Comparison of ENCODE assay signal across 1 cellular context in genomic region chr16:28554634-28555423, GRCh38.
TF ChIP-seq lines count a peak whose summit lies in the region.

No MANE protein-coding gene starts in this region.

TF ChIP-seq in HepG2, 621 proteins besides CTCF, POLR2A, EP300 and RAD21:
- no peak for TF ChIP-seq MTF2 (CRISPR knock-in tag; IDR thresholded peaks at IDR 0.05; ENCODE audit: borderline replicate concordance)
- TF ChIP-seq ZNF891 (CRISPR knock-in tag; IDR thresholded peaks at IDR 0.05), result no peak
- 0 out of 2 replicates have a peak, but pooled peaks have one; percentile 2 for TF ChIP-seq GLI4 (CRISPR knock-in tag; IDR thresholded peaks at IDR 0.05; ENCODE audit: borderline replicate concordance)
- TF ChIP-seq, protein P1, sequence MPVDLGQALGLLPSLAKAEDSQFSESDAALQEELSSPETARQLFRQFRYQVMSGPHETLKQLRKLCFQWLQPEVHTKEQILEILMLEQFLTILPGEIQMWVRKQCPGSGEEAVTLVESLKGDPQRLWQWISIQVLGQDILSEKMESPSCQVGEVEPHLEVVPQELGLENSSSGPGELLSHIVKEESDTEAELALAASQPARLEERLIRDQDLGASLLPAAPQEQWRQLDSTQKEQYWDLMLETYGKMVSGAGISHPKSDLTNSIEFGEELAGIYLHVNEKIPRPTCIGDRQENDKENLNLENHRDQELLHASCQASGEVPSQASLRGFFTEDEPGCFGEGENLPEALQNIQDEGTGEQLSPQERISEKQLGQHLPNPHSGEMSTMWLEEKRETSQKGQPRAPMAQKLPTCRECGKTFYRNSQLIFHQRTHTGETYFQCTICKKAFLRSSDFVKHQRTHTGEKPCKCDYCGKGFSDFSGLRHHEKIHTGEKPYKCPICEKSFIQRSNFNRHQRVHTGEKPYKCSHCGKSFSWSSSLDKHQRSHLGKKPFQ (CRISPR knock-in tag; IDR thresholded peaks at IDR 0.05; ENCODE audit: insufficient replicate concordance), result peak; percentile 57
- TF ChIP-seq, protein P2, sequence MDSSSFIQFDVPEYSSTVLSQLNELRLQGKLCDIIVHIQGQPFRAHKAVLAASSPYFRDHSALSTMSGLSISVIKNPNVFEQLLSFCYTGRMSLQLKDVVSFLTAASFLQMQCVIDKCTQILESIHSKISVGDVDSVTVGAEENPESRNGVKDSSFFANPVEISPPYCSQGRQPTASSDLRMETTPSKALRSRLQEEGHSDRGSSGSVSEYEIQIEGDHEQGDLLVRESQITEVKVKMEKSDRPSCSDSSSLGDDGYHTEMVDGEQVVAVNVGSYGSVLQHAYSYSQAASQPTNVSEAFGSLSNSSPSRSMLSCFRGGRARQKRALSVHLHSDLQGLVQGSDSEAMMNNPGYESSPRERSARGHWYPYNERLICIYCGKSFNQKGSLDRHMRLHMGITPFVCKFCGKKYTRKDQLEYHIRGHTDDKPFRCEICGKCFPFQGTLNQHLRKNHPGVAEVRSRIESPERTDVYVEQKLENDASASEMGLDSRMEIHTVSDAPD (CRISPR knock-in tag; IDR thresholded peaks at IDR 0.05), result 0 out of 2 replicates have a peak, but pooled peaks have one; percentile 22
- no peak for TF ChIP-seq MAFF (IDR thresholded peaks at IDR 0.05; ENCODE audit: low read depth, low read length)
- no peak for TF ChIP-seq IRF2 (CRISPR knock-in tag; IDR thresholded peaks at IDR 0.05)
- 0 out of 2 replicates have a peak, but pooled peaks have one; percentile 1 for TF ChIP-seq ZFP90 (CRISPR knock-in tag; IDR thresholded peaks at IDR 0.05; ENCODE audit: borderline replicate concordance)
- TF ChIP-seq ZNF253 (CRISPR knock-in tag; IDR thresholded peaks at IDR 0.05; ENCODE audit: borderline replicate concordance), result no peak
- TF ChIP-seq CC2D1A (CRISPR knock-in tag; IDR thresholded peaks at IDR 0.05), result 0 out of 2 replicates have a peak, but pooled peaks have one; percentile 5
- TF ChIP-seq MED1 (CRISPR knock-in tag; IDR thresholded peaks at IDR 0.05), result no peak
- no peak for TF ChIP-seq PAWR (CRISPR knock-in tag; IDR thresholded peaks at IDR 0.05; ENCODE audit: borderline replicate concordance)
- TF ChIP-seq ZNF547 (CRISPR knock-in tag; IDR thresholded peaks at IDR 0.05), result no peak
- TF ChIP-seq, protein P3, sequence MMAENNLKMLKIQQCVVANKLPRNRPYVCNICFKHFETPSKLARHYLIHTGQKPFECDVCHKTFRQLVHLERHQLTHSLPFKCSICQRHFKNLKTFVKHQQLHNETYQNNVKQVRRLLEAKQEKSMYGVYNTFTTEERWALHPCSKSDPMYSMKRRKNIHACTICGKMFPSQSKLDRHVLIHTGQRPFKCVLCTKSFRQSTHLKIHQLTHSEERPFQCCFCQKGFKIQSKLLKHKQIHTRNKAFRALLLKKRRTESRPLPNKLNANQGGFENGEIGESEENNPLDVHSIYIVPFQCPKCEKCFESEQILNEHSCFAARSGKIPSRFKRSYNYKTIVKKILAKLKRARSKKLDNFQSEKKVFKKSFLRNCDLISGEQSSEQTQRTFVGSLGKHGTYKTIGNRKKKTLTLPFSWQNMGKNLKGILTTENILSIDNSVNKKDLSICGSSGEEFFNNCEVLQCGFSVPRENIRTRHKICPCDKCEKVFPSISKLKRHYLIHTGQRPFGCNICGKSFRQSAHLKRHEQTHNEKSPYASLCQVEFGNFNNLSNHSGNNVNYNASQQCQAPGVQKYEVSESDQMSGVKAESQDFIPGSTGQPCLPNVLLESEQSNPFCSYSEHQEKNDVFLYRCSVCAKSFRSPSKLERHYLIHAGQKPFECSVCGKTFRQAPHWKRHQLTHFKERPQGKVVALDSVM (CRISPR knock-in tag; IDR thresholded peaks at IDR 0.05), result peak; percentile 35; the same call in 1 of the 2 replicates
- TF ChIP-seq ZNF569 (CRISPR knock-in tag; IDR thresholded peaks at IDR 0.05; ENCODE audit: borderline replicate concordance), result no peak
- TF ChIP-seq ZNF639 (CRISPR knock-in tag; conservative IDR thresholded peaks at IDR 0.05), result 0 out of 2 replicates have a peak, but pooled peaks have one; percentile 9
- peak; percentile 19 for TF ChIP-seq XRCC5 (optimal IDR thresholded peaks at IDR 0.05; ENCODE audit: low read length)
- TF ChIP-seq EED (CRISPR knock-in tag; IDR thresholded peaks at IDR 0.05), result 0 out of 2 replicates have a peak, but pooled peaks have one; percentile 4
- peak; percentile 37; the same call in 1 of the 2 replicates for TF ChIP-seq MTERF4 (CRISPR knock-in tag; IDR thresholded peaks at IDR 0.05)
- no peak for TF ChIP-seq FIP1L1 (IDR thresholded peaks at IDR 0.05; ENCODE audit: borderline replicate concordance, insufficient read depth, low read depth, low read length)
- 0 out of 2 replicates have a peak, but pooled peaks have one; percentile 51 for TF ChIP-seq SMYD3 (CRISPR knock-in tag; IDR thresholded peaks at IDR 0.05)
- 0 out of 2 replicates have a peak, but pooled peaks have one; percentile 34 for TF ChIP-seq SP4 (CRISPR knock-in tag; IDR thresholded peaks at IDR 0.05)
- TF ChIP-seq, protein P4, sequence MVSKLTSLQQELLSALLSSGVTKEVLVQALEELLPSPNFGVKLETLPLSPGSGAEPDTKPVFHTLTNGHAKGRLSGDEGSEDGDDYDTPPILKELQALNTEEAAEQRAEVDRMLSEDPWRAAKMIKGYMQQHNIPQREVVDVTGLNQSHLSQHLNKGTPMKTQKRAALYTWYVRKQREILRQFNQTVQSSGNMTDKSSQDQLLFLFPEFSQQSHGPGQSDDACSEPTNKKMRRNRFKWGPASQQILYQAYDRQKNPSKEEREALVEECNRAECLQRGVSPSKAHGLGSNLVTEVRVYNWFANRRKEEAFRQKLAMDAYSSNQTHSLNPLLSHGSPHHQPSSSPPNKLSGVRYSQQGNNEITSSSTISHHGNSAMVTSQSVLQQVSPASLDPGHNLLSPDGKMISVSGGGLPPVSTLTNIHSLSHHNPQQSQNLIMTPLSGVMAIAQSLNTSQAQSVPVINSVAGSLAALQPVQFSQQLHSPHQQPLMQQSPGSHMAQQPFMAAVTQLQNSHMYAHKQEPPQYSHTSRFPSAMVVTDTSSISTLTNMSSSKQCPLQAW (CRISPR knock-in tag; IDR thresholded peaks at IDR 0.05), result no peak
- TF ChIP-seq CAMTA2 (CRISPR knock-in tag; IDR thresholded peaks at IDR 0.05; ENCODE audit: borderline replicate concordance), result 0 out of 2 replicates have a peak, but pooled peaks have one; percentile 57
- 0 out of 2 replicates have a peak, but pooled peaks have one; percentile 22 for TF ChIP-seq ZNF354B (CRISPR knock-in tag; IDR thresholded peaks at IDR 0.05)
